ENCODE assay signal across 9 cellular contexts in genomic region chr14:37172024-37172869, GRCh38. TPM values are rescaled to one million over a fixed set of nuclear protein-coding genes. Genes with fewer than 3 reads are reported as not detected.
DNase-seq lines count a peak whose midpoint lies in the region; ATAC-seq, FAIRE-seq and TF ChIP-seq lines count a peak whose summit lies in the region.
"Had no signal": no experiment of that assay in that cellular context is flagged by ENCODE, and none has a peak within 500 bp of the region (broad histone marks: within the 10 kb centered on the region; RNA-seq: fewer than 3 reads in every experiment).

TSS of gene SLC25A21 (minus strand) at chr14:37172606.

- H3K27ac Mint-ChIP-seq in immature natural killer cell, result no peak within 1 kb of the TSS

- H3K36me3 ChIP-seq in heart left ventricle (no peaks in the 10 kb centered on the region), pancreas (no peaks in the 10 kb centered on the region)

- peaks cover 0 to 4% (median 0%) of the 10 kb centered on the region in 3 donors for H3K36me3 Mint-ChIP-seq in immature natural killer cell

- H3K4me1 ChIP-seq in heart left ventricle, result peaks cover 0 to 24% (median 9%) of the 10 kb centered on the region in 12 donors
- H3K4me1 ChIP-seq in pancreas, result peaks cover 15 to 33% (median 20%) of the 10 kb centered on the region in 3 donors

- ATAC-seq in heart left ventricle (peak; percentile 94 to 98 (median 97)), pancreas (peak; percentile 93 to 96 (median 94)), GM18505 (IDR thresholded peaks at IDR 0.05; ENCODE audit: unreplicated experiment) (no peak)

- FAIRE-seq in pancreas (lab: Jason Lieb, UNC) (no peak), GM12891 (lab: Jason Lieb, UNC) (no peak)

- no peak for TF ChIP-seq POLR2A in heart left ventricle (IDR thresholded peaks at IDR 0.05)
- no peak for TF ChIP-seq POLR2A in GM12891 (IDR thresholded peaks at IDR 0.05; ENCODE audit: low read depth, low read length)
- TF ChIP-seq POLR2A in GM18505 (IDR thresholded peaks at IDR 0.05; ENCODE audit: borderline replicate concordance, extremely low read depth, insufficient read depth, insufficient read length), result no peak

- intact Hi-C loops in heart left ventricle (cut with DNase I), result loop anchor here in 2 of 10 donors (1.0 to 2.0 kb wide), 2 partner anchors 25 kb away; partner anchors contain the start of gene MIPOL1 (in 2 of the 2)
- intact Hi-C loops in pancreas (cut with DNase I), result no loop called here

- peaks cover 5 to 28% (median 12%) of the 10 kb centered on the region in 6 donors for H3K9me3 Mint-ChIP-seq in immature natural killer cell

- peak within 1 kb of the TSS; percentile 8 to 83 (median 69) for H3K4me3 ChIP-seq in heart left ventricle
- H3K4me3 ChIP-seq in pancreas, result peak within 1 kb of the TSS; percentile 21 to 64 (median 45)

- DNase-seq in GM03348 (ENCODE audit: low spot score) (peak; percentile 89), NCI-H2171 (lab: John Stamatoyannopoulos, UW) (peak; percentile 59), amygdala (lab: John Stamatoyannopoulos, UW) (peak; percentile 6 to 82 (median 60)), heart left ventricle (peak; percentile 70 to 84 (median 78)), pancreas (peak; percentile 74 to 91 (median 78)), GM12891 (ENCODE audit: insufficient read length, low spot score) (no peak), immature natural killer cell (no peak)

- no peaks in the 10 kb centered on the region for H3K4me1 Mint-ChIP-seq in immature natural killer cell

- H3K27ac ChIP-seq in heart left ventricle (peak within 1 kb of the TSS; percentile 38 to 95 (median 77)), pancreas (peak within 1 kb of the TSS; percentile 67 to 93 (median 73))

- peak within 1 kb of the TSS in 2 of 5 donors; percentile 33 to 56 for H3K4me3 Mint-ChIP-seq in immature natural killer cell

- H3K9me3 ChIP-seq in heart left ventricle (no peaks in the 10 kb centered on the region), pancreas (no peaks in the 10 kb centered on the region)

- H3K27me3 ChIP-seq in heart left ventricle (peaks cover 0 to 9% (median 0%) of the 10 kb centered on the region in 9 donors), pancreas (no peaks in the 10 kb centered on the region)

- peaks cover 0 to 5% (median 0%) of the 10 kb centered on the region in 3 donors for H3K27me3 Mint-ChIP-seq in immature natural killer cell (ENCODE audit: low read depth in 3 of 3)

- WGBS in heart left ventricle, 4 donors, result 0 to 1% (median 1%) methylated on average over 57 to 66 of the region's 66 CpGs
- WGBS in pancreas, 2 donors, result 1% methylated on average over 66 of the region's 66 CpGs

- TF ChIP-seq CTCF in heart left ventricle (IDR thresholded peaks at IDR 0.05) (peak in 3 of 12 donors; percentile 7 to 22 (median 9)), pancreas (IDR thresholded peaks at IDR 0.05) (no peak)

TF ChIP-seq in GM12891, 5 proteins besides CTCF, POLR2A, EP300 and RAD21:
- TF ChIP-seq POLR2AphosphoS5 (IDR thresholded peaks at IDR 0.05; ENCODE audit: low read depth, low read length), result no peak
- TF ChIP-seq POU2F2 (IDR thresholded peaks at IDR 0.05; ENCODE audit: low read depth, low read length), result no peak
- no peak for TF ChIP-seq PAX5 (IDR thresholded peaks at IDR 0.05; ENCODE audit: insufficient read depth, low read length, severe bottlenecking)

RNA-seq across cellular contexts. Expression of gene SLC25A21, which starts in this region (rescaled TPM):
- total RNA-seq in heart left ventricle (1 to 10 TPM in 2 of 9 donors, under 1 TPM in 6, not detected in 1; 0.12 to 1.6 (median 0.24) TPM), pancreas (under 1 TPM; 0.37 to 0.92 (median 0.79) TPM)
- polyA plus RNA-seq in heart left ventricle (under 1 TPM; 0.23 to 0.24 TPM), pancreas (under 1 TPM; 0.42 to 0.46 TPM), immature natural killer cell (not detected)
- polyA plus RNA-seq in GM12891 (2012; ENCODE audit: low read depth, missing spikeins), result not detected
- total RNA-seq: T-helper 2 cell treated with Interferon-gamma antibody and Interleukin-4, amounts not matched to agents 100 ng/mL and 5 ng/mL, for 36 hours had no signal

Comparison
In these comparisons a context has a peak if more than half of its experiments do, and no peak if none do; other contexts are left out.
1. Peak in DNase-seq, ATAC-seq, H3K4me3 ChIP-seq and H3K27ac ChIP-seq in pancreas; RNA of the gene not detected or under 1 TPM.
2. DNase-seq: peak in GM03348 (single experiment), NCI-H2171 (single experiment), amygdala (56 of 56) and heart left ventricle (5 of 5); none in GM12891 (single experiment) and immature natural killer cell (0 of 3).